Comparison of ENCODE assay signal across 8 cellular contexts in genomic region chr12:64670856-64671639, GRCh38.
A peak's percentile ranks its signal among the peaks of the same experiment; 100 is the strongest.
DNase-seq lines count a peak whose midpoint lies in the region; ATAC-seq and TF ChIP-seq lines count a peak whose summit lies in the region.

No MANE protein-coding gene starts in this region.

- no peaks in the 10 kb centered on the region for H3K36me3 ChIP-seq in SK-N-SH (replicated peaks in 1 of 2; ENCODE audit: control insufficient read depth in 1 of 2, insufficient read depth in 2 of 2, low read length in 1 of 2)

- peak; percentile 75 for ATAC-seq in omental fat pad (ENCODE audit: low FRiP score)
- no peak for ATAC-seq in HG03095 (IDR thresholded peaks at IDR 0.05; ENCODE audit: unreplicated experiment)
- no peak for ATAC-seq in GM21786 (IDR thresholded peaks at IDR 0.05; ENCODE audit: unreplicated experiment)

- no peak for TF ChIP-seq EP300 in SK-N-SH (IDR thresholded peaks at IDR 0.05; ENCODE audit: borderline replicate concordance in 1 of 2, low read depth in 1 of 2, low read length in 1 of 2)

- no peak overlapping the region for H3K4me3 ChIP-seq in SK-N-SH (ENCODE audit: low read depth in 2 of 2, low read length in 1 of 2)

- no peaks in the 10 kb centered on the region for H4K20me1 ChIP-seq in SK-N-SH (ENCODE audit: insufficient read depth)

- TF ChIP-seq CTCF in SK-N-SH (IDR thresholded peaks at IDR 0.05), result no peak
- TF ChIP-seq CTCF in omental fat pad (IDR thresholded peaks at IDR 0.05), result no peak

- no peaks in the 10 kb centered on the region for H3K9me3 ChIP-seq in SK-N-SH

- no peaks in the 10 kb centered on the region for H3F3A ChIP-seq in SK-N-SH (replicated peaks; ENCODE audit: insufficient read depth)

- no peak overlapping the region for H2AFZ ChIP-seq in SK-N-SH (ENCODE audit: low read depth)

- CTCF ChIA-PET in SK-N-SH (lab: Yijun Ruan, JAX), result interaction anchor here (1.7 kb wide), 1 partner anchor 121 kb away, joined by 6 read pairs; no protein-coding TSS in a partner anchor

- H3K4me1 ChIP-seq in SK-N-SH (ENCODE audit: control insufficient read depth in 1 of 2, insufficient read depth in 2 of 2, low read depth in 1 of 2, low read length in 1 of 2), result peaks cover 60 to 65% of the 10 kb centered on the region in 2 experiments

- H3K79me2 ChIP-seq in SK-N-SH (ENCODE audit: insufficient read depth), result peaks cover 72% of the 10 kb centered on the region

- no peak overlapping the region for H3K9ac ChIP-seq in SK-N-SH

- POLR2A ChIA-PET in SK-N-SH (lab: Yijun Ruan, JAX), result interaction anchor here (1.1 kb wide), 1 partner anchor 37 kb away, joined by 3 read pairs; no protein-coding TSS in a partner anchor

- 72% methylated on average over 10 of the region's 10 CpGs for WGBS in SK-N-SH (ENCODE audit: low lambda C conversion rate)

- peak overlapping the region; percentile 40 for H3K4me2 ChIP-seq in SK-N-SH

- no peaks in the 10 kb centered on the region for H3K27me3 ChIP-seq in SK-N-SH (ENCODE audit: insufficient read depth)

- H3K27ac ChIP-seq in SK-N-SH (ENCODE audit: low read depth in 2 of 2, low read length in 1 of 2) (peak overlapping the region in 1 of 2 experiments; percentile 48; a peak in 1 of 4 replicates), epithelial cell of prostate (peak overlapping the region; percentile 88)

- no peaks in the 10 kb centered on the region for H3K9me2 ChIP-seq in SK-N-SH

- no peak for TF ChIP-seq RAD21 in SK-N-SH (IDR thresholded peaks at IDR 0.05; ENCODE audit: low read length)

- DNase-seq in ELR (ENCODE audit: low read depth) (peak; percentile 65), SK-N-SH (no peak), epithelial cell of prostate (ENCODE audit: low read depth, low spot score) (peak; percentile 52), omental fat pad (ENCODE audit: low spot score) (no peak), iPS-NIHi11 (ENCODE audit: low spot score) (no peak), HK-2 (ENCODE audit: unreplicated experiment) (no peak)

TF ChIP-seq in SK-N-SH, 30 proteins besides CTCF, POLR2A, EP300 and RAD21:
- TF ChIP-seq PBX3 (IDR thresholded peaks at IDR 0.05), result no peak
- TF ChIP-seq MXI1 (IDR thresholded peaks at IDR 0.05; ENCODE audit: low read depth, low read length), result no peak
- no peak for TF ChIP-seq FOSL2 (IDR thresholded peaks at IDR 0.05; ENCODE audit: borderline replicate concordance, low read depth)
- TF ChIP-seq SMC3 (IDR thresholded peaks at IDR 0.05; ENCODE audit: low read depth, low read length), result no peak
- no peak for TF ChIP-seq FOXJ3 (CRISPR knock-in tag; IDR thresholded peaks at IDR 0.05)
- TF ChIP-seq, protein P1, sequence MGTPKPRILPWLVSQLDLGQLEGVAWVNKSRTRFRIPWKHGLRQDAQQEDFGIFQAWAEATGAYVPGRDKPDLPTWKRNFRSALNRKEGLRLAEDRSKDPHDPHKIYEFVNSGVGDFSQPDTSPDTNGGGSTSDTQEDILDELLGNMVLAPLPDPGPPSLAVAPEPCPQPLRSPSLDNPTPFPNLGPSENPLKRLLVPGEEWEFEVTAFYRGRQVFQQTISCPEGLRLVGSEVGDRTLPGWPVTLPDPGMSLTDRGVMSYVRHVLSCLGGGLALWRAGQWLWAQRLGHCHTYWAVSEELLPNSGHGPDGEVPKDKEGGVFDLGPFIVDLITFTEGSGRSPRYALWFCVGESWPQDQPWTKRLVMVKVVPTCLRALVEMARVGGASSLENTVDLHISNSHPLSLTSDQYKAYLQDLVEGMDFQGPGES (IDR thresholded peaks at IDR 0.05; ENCODE audit: low read depth, low read length), result no peak
- TF ChIP-seq EZH2phosphoT487 (IDR thresholded peaks at IDR 0.05; ENCODE audit: borderline replicate concordance, low read depth), result no peak
- no peak for TF ChIP-seq NFIC (IDR thresholded peaks at IDR 0.05; ENCODE audit: borderline replicate concordance)
- TF ChIP-seq ELF1 (IDR thresholded peaks at IDR 0.05), result no peak
- TF ChIP-seq GABPA (IDR thresholded peaks at IDR 0.05; ENCODE audit: low read depth), result no peak
- no peak for TF ChIP-seq NRF1 (IDR thresholded peaks at IDR 0.05; ENCODE audit: low read depth, low read length)

Comparison
In these comparisons a context has a peak if more than half of its experiments do, and no peak if none do; other contexts are left out.
1. DNase-seq: peak in ELR (single experiment) and epithelial cell of prostate (single experiment); none in SK-N-SH (single experiment), omental fat pad (single experiment), iPS-NIHi11 (single experiment) and HK-2 (single experiment).